ENCODE assay signal across 11 cellular contexts in the genomic region with DNA sequence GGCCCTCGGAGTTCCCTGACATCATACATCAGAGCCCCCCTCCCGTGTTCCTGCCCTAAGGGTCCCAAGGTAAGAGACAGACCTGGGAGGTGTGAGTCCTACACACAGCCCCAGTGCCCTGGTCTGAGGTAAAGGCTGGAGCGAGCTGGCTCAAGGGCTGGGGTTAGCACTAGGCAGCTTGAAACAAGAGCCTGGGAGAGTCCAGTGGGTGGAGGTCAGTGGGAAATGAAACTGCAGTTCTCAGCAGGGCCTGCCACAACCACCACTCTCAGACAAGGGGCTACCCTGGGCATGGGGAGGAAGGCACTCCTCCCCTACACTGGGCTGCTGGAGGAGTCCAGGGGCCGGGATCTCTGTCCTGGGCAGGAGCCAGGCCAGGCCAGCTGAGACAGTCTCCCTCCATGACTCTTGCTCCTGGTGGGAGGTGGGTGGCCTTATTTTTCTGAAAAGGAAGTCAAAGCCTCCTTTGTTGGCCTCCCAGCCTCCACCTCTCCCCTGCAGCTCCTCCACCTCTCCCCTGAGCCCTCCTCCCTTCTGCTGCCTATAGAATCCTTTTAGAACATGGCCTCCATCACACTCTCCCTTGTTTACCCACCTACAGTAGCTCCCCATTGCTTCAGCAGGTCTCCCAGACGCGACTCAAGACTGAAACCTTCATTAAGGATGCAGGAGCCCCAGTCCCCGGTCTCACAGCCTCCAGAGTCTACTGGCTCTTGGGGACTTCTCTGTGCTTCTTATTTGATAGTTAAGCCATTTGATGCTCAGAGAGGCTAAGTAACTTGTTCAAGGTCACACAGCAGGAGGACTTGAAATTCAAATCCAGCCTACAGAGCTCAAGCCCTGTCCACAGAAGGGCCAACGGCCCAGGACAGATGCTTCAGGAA. TPM values are rescaled to one million over a fixed set of nuclear protein-coding genes. Genes with fewer than 3 reads are reported as not detected.
DNase-seq lines count a peak whose midpoint lies in the region; ATAC-seq, FAIRE-seq and TF ChIP-seq lines count a peak whose summit lies in the region.
"Had no signal": no experiment of that assay in that cellular context is flagged by ENCODE, and none has a peak within 500 bp of the region (broad histone marks: within the 10 kb centered on the region; RNA-seq: fewer than 3 reads in every experiment).

No MANE protein-coding gene starts in this region.

- POLR2A ChIA-PET in H1 (lab: Charles Lee; ENCODE audit: partially characterized antibody) = interaction anchor here (1.0 kb wide), 1 partner anchor 8 kb away, joined by 4 read pairs; no protein-coding TSS in a partner anchor

- H3K27ac ChIP-seq in H1 (ENCODE audit: low read depth, low read length) (no peak overlapping the region), neural progenitor cell (no peak overlapping the region)

- no peaks in the 10 kb centered on the region for H3K36me3 Mint-ChIP-seq in neural progenitor cell

- H2BK5ac ChIP-seq in H1 (ENCODE audit: low read depth, low read length) = no peak overlapping the region

- H3K14ac ChIP-seq in H1 (ENCODE audit: insufficient read length) = no peak overlapping the region

- H3K27ac Mint-ChIP-seq in neural progenitor cell = peak overlapping the region; percentile 86
- H3K27ac Mint-ChIP-seq: activated B cell treated with CpG ODN at 0.5 μM for 24 hours had no signal

- H3K36me3 ChIP-seq in H1 (ENCODE audit: control insufficient read depth in 2 of 4, insufficient read depth in 4 of 4, low read length in 3 of 4) = no peaks in the 10 kb centered on the region
- no peaks in the 10 kb centered on the region for H3K36me3 ChIP-seq in neural progenitor cell

- H3K23me2 ChIP-seq in H1 (ENCODE audit: low read depth, low read length) = no peaks in the 10 kb centered on the region

- no peak overlapping the region for H4K5ac ChIP-seq in H1 (ENCODE audit: insufficient read length, low read depth, low read length)

- no peak for FAIRE-seq in H1 (lab: Jason Lieb, UNC)

- H3K4me2 ChIP-seq in H1 (ENCODE audit: insufficient read depth in 1 of 2, low read depth in 2 of 2, low read length in 2 of 2) = no peak overlapping the region
- H3K4me2 ChIP-seq in neural progenitor cell = no peak overlapping the region

- H3K18ac ChIP-seq in H1 (ENCODE audit: extremely low read depth, low read length) = no peak overlapping the region

- H2BK20ac ChIP-seq in H1 (ENCODE audit: low read length) = no peak overlapping the region

- H3K27me3 Mint-ChIP-seq in neural progenitor cell (ENCODE audit: insufficient read depth, low read depth) = peaks cover 18% of the 10 kb centered on the region

- DNase-seq in CD1c-positive myeloid dendritic cell (ENCODE audit: extremely low spot score) (peak; percentile 81), OCI-M1 (lab: John Stamatoyannopoulos, UW) (peak; percentile 50), H1 (ENCODE audit: low read depth in 1 of 2, low spot score in 2 of 2) (no peak), neural progenitor cell (ENCODE audit: low spot score) (no peak), RKO (ENCODE audit: low spot score) (no peak), Kasumi-1 (lab: John Stamatoyannopoulos, UW) (no peak)
- DNase-seq: activated B cell treated with CpG ODN at 0.5 μM for 24 hours, DMS79, NCI-H1417 had no signal

- H2AK5ac ChIP-seq in H1 (ENCODE audit: low read depth, low read length) = no peak overlapping the region

- H2AFZ ChIP-seq in H1 (ENCODE audit: low read length) (no peak overlapping the region), neural progenitor cell (replicated peaks) (no peak overlapping the region)

- H3K23ac ChIP-seq in H1 (ENCODE audit: insufficient read length) = no peak overlapping the region

- H4K8ac ChIP-seq in H1 (ENCODE audit: extremely low read depth, insufficient read depth, low read length) = no peak overlapping the region

- no peaks in the 10 kb centered on the region for H3K9me3 Mint-ChIP-seq in neural progenitor cell
- H3K9me3 Mint-ChIP-seq: activated B cell treated with CpG ODN at 0.5 μM for 24 hours had no signal

- no peaks in the 10 kb centered on the region for H3F3A ChIP-seq in neural progenitor cell (ENCODE audit: low read depth)

- no peak overlapping the region for H4K91ac ChIP-seq in H1 (replicated peaks; ENCODE audit: insufficient read length, low read length)

- H3K27me3 ChIP-seq in H1 (replicated peaks in 1 of 4; ENCODE audit: control insufficient read depth in 3 of 4, extremely low read depth in 1 of 4, insufficient read depth in 3 of 4, low read length in 3 of 4) (no peaks in the 10 kb centered on the region), neural progenitor cell (no peaks in the 10 kb centered on the region)

- no peak overlapping the region for H3K9ac ChIP-seq in H1 (replicated peaks in 1 of 4; ENCODE audit: extremely low read depth in 1 of 4, low read depth in 3 of 4, low read length in 3 of 4)
- no peak overlapping the region for H3K9ac ChIP-seq in neural progenitor cell

- CTCF ChIA-PET in H1 (lab: Charles Lee; ENCODE audit: partially characterized antibody) = interaction anchor here (0.9 to 3.0 kb wide), 4 partner anchors 9 to 152 kb away, joined by 3 to 10 read pairs (median 3); no protein-coding TSS in a partner anchor

- H3K4me3 ChIP-seq in H1 (ENCODE audit: extremely low read depth in 1 of 4, insufficient read depth in 2 of 4, low read depth in 3 of 4, low read length in 4 of 4) (no peak overlapping the region), neural progenitor cell (no peak overlapping the region)

- TF ChIP-seq CTCF in H1 (IDR thresholded peaks at IDR 0.05; ENCODE audit: control extremely low read depth in 1 of 3, insufficient read depth in 1 of 3, low read depth in 1 of 3, low read length in 3 of 3) (no peak), neural progenitor cell (IDR thresholded peaks at IDR 0.05) (no peak)

- H2BK12ac ChIP-seq in H1 (ENCODE audit: low read depth, low read length) = no peak overlapping the region

- no peak overlapping the region for H2BK15ac ChIP-seq in H1 (ENCODE audit: low read length)

- no peak for TF ChIP-seq RAD21 in H1 (IDR thresholded peaks at IDR 0.05 in 1 of 2, conservative IDR thresholded peaks at IDR 0.05 in 1 of 2; ENCODE audit: low read depth in 2 of 2, low read length in 2 of 2)

- no peaks in the 10 kb centered on the region for H3K79me2 ChIP-seq in H1 (ENCODE audit: control insufficient read depth in 1 of 2, insufficient read depth in 2 of 2, low read length in 2 of 2)
- H3K79me2 ChIP-seq in neural progenitor cell (ENCODE audit: low read depth) = no peaks in the 10 kb centered on the region

- H2BK120ac ChIP-seq in H1 (replicated peaks; ENCODE audit: low read depth, low read length) = no peak overlapping the region

- TF ChIP-seq EP300 in H1 (IDR thresholded peaks at IDR 0.05; ENCODE audit: borderline replicate concordance in 1 of 2, low read depth in 2 of 2, low read length in 2 of 2) = no peak

- peaks cover 0 to 3% of the 10 kb centered on the region in 2 experiments for H4K20me1 ChIP-seq in H1 (replicated peaks in 1 of 2; ENCODE audit: control insufficient read depth in 1 of 2, insufficient read depth in 2 of 2, low read length in 2 of 2)
- H4K20me1 ChIP-seq in neural progenitor cell (ENCODE audit: low read depth) = no peaks in the 10 kb centered on the region

- ATAC-seq in GM21423 (IDR thresholded peaks at IDR 0.05; ENCODE audit: unreplicated experiment) = no peak
- ATAC-seq in GM18868 (IDR thresholded peaks at IDR 0.05; ENCODE audit: unreplicated experiment) = no peak

- H3K9me3 ChIP-seq in H1 (ENCODE audit: insufficient read depth in 2 of 2, low read depth in 1 of 2, low read length in 1 of 2) (no peaks in the 10 kb centered on the region), neural progenitor cell (ENCODE audit: low read depth) (no peaks in the 10 kb centered on the region)

- no peak overlapping the region for H3K4ac ChIP-seq in H1 (replicated peaks; ENCODE audit: insufficient read length, low read depth, low read length)

- 86% methylated on average over 8 of the region's 8 CpGs; no CpG with 5 or more reads in 1 of the 2 experiments for WGBS in H1 (ENCODE audit: extremely low coverage in 1 of 2, insufficient coverage in 1 of 2, insufficient read length in 1 of 2, insufficient replicate concordance in 2 of 2, low coverage in 1 of 2, low lambda C conversion rate in 2 of 2, missing lambda C conversion rate in 1 of 2), 2 experiments

- H3K56ac ChIP-seq in H1 (replicated peaks; ENCODE audit: insufficient read length, low read depth, low read length) = no peak overlapping the region

- H3K4me3 Mint-ChIP-seq in neural progenitor cell = no peak overlapping the region

- H3K4me1 Mint-ChIP-seq in neural progenitor cell = peaks cover 37% of the 10 kb centered on the region

- H3K79me1 ChIP-seq in H1 (ENCODE audit: low read depth, low read length) = no peaks in the 10 kb centered on the region

- H3K4me1 ChIP-seq in H1 (replicated peaks in 1 of 4; ENCODE audit: control insufficient read depth in 3 of 4, insufficient read depth in 4 of 4, low read length in 3 of 4) = peaks cover 3 to 13% (median 10%) of the 10 kb centered on the region in 4 experiments
- H3K4me1 ChIP-seq in neural progenitor cell = peaks cover 17% of the 10 kb centered on the region

- no peak for TF ChIP-seq POLR2A in H1 (IDR thresholded peaks at IDR 0.05; ENCODE audit: control extremely low read depth in 1 of 2, low read depth in 2 of 2, low read length in 2 of 2)

TF ChIP-seq in H1, 55 proteins besides CTCF, POLR2A, EP300 and RAD21:
- TF ChIP-seq SIRT6 (IDR thresholded peaks at IDR 0.05; ENCODE audit: low read length) (no peak), KDM1A (IDR thresholded peaks at IDR 0.05; ENCODE audit: borderline replicate concordance, low read length) (peak; percentile 91; the same call in 1 of the 2 replicates)

RNA-seq across cellular contexts. Expression of a gene that starts 21.5 kb away (rescaled TPM):
- total RNA-seq in H1 (2021; fragmentation: NEBNext Ultra II Directional; extraction: Animal tissue kit (Norgen Biotek cat#: 25700)) = 28.0 and 29.7 TPM in 2 replicates
- 8.1 and 17.1 TPM in 2 replicates for polyA plus RNA-seq in H1 (2011; rRNA removed)
- polyA plus RNA-seq in H1 (2011; cell fraction: cytosol; rRNA removed) = 7.4 TPM
- polyA plus RNA-seq in H1 (2011; cell fraction: nucleus; rRNA removed) = 33.0 TPM
- 17.4 to 25.1 TPM (median 23.6 TPM) in 4 replicates for polyA plus RNA-seq in H1 (2012, experiment 1 of 2)
- polyA plus RNA-seq in H1 (2012, experiment 2 of 2) = 13.4 TPM
- 11.4 TPM for polyA plus RNA-seq in H1 (2013, experiment 1 of 2)
- 10.1 TPM for polyA plus RNA-seq in H1 (2013, experiment 2 of 2)
- polyA minus RNA-seq in H1 (2011; rRNA and poly(A)+ RNA removed) = 9.1 and 16.3 TPM in 2 replicates
- 19.2 TPM for polyA minus RNA-seq in H1 (2011; cell fraction: cytosol; rRNA and poly(A)+ RNA removed)
- polyA minus RNA-seq in H1 (2011; cell fraction: nucleus; rRNA and poly(A)+ RNA removed) = 24.4 TPM
- 5.8 and 12.3 TPM in 2 replicates for total RNA-seq in neural progenitor cell (ENCODE audit: low replicate concordance)

Comparison
In these comparisons a context has a peak if more than half of its experiments do, and no peak if none do; other contexts are left out.
1. DNase-seq: peak in CD1c-positive myeloid dendritic cell (single experiment) and OCI-M1 (single experiment); none in H1 (0 of 2), neural progenitor cell (single experiment), RKO (single experiment) and Kasumi-1 (0 of 2).